ENCODE assay signal across 9 cellular contexts in genomic region chr2:54570321-54570881, GRCh38.
DNase-seq lines count a peak whose midpoint lies in the region; ATAC-seq and TF ChIP-seq lines count a peak whose summit lies in the region.
"Had no signal": no experiment of that assay in that cellular context is flagged by ENCODE, and none has a peak within 500 bp of the region (broad histone marks: within the 10 kb centered on the region; RNA-seq: fewer than 3 reads in every experiment).

No MANE protein-coding gene starts in this region.

- H3K4me1 Mint-ChIP-seq in Calu3 (ENCODE audit: low read depth, unreplicated experiment) = peaks cover 83% of the 10 kb centered on the region
- H3K4me1 Mint-ChIP-seq in endothelial cell (ENCODE audit: unreplicated experiment) = peaks cover 77% of the 10 kb centered on the region
- H3K4me1 Mint-ChIP-seq in osteocyte (ENCODE audit: unreplicated experiment) = peaks cover 75% of the 10 kb centered on the region

- H3K27ac Mint-ChIP-seq in Calu3 (ENCODE audit: unreplicated experiment) = peak overlapping the region; percentile 98
- H3K27ac Mint-ChIP-seq in endothelial cell (ENCODE audit: unreplicated experiment) = no peak overlapping the region
- H3K27ac Mint-ChIP-seq in osteocyte (ENCODE audit: unreplicated experiment) = peak overlapping the region; percentile 96

- TSS peak; percentile 10 for BruUV-seq in Calu3 (replicated peaks; lab: Mats Ljungman, UMichigan)
- BruUV-seq in PC-3 (replicated peaks; lab: Mats Ljungman, UMichigan) = TSS peak; percentile 73

- H3K27me3 Mint-ChIP-seq in Calu3 (ENCODE audit: unreplicated experiment) = no peaks in the 10 kb centered on the region
- H3K27me3 Mint-ChIP-seq in endothelial cell (ENCODE audit: unreplicated experiment) = peaks cover 20% of the 10 kb centered on the region
- H3K27me3 Mint-ChIP-seq in osteocyte (ENCODE audit: unreplicated experiment) = no peaks in the 10 kb centered on the region

- H3K9ac ChIP-seq in PC-3 (ENCODE audit: low read length) = peak overlapping the region; percentile 98

- H3K9me2 ChIP-seq in PC-3 (replicated peaks; ENCODE audit: low read length) = no peaks in the 10 kb centered on the region

- no peak overlapping the region for H2AFZ ChIP-seq in PC-3 (ENCODE audit: low read length)

- no peaks in the 10 kb centered on the region for H3K9me3 Mint-ChIP-seq in Calu3 (ENCODE audit: low read depth, unreplicated experiment)
- no peaks in the 10 kb centered on the region for H3K9me3 Mint-ChIP-seq in endothelial cell (ENCODE audit: unreplicated experiment)
- no peaks in the 10 kb centered on the region for H3K9me3 Mint-ChIP-seq in osteocyte (ENCODE audit: unreplicated experiment)

- no peaks in the 10 kb centered on the region for H3K27me3 ChIP-seq in PC-3 (ENCODE audit: low read length)
- H3K27me3 ChIP-seq: SJCRH30 had no signal

- no peaks in the 10 kb centered on the region for H4K20me1 ChIP-seq in PC-3 (ENCODE audit: low read length)

- CTCF ChIA-PET in Calu3 (lab: Charles Lee) (interaction anchor here (0.7 to 2.8 kb wide), 4 partner anchors 11 to 293 kb away, joined by 3 to 15 read pairs (median 8); no protein-coding TSS in a partner anchor), PC-3 (lab: Charles Lee) (interaction anchor here (0.7 kb wide), 1 partner anchor 1272 kb away, joined by 13 read pairs; no protein-coding TSS in a partner anchor)

- peaks cover 22% of the 10 kb centered on the region for H3F3A ChIP-seq in PC-3 (ENCODE audit: low read length, unreplicated experiment)

- H3K4me1 ChIP-seq in PC-3 (ENCODE audit: insufficient read depth, low read length) = peaks cover 66% of the 10 kb centered on the region

- no peaks in the 10 kb centered on the region for H3K9me3 ChIP-seq in PC-3 (ENCODE audit: low read length)
- H3K9me3 ChIP-seq: SJCRH30 had no signal

- intact Hi-C loops in Calu3 (cut with micrococcal nuclease; ENCODE audit: unreplicated experiment) = loop anchor here (5.0 kb wide), 2 partner anchors 48 to 62 kb away; no protein-coding TSS in a partner anchor
- intact Hi-C loops in PC-3 (cut with micrococcal nuclease) = loop anchor here (2.0 to 5.0 kb wide), 2 partner anchors 42 to 48 kb away; no protein-coding TSS in a partner anchor

- H3K27ac ChIP-seq in PC-3 (ENCODE audit: low read length) = peak overlapping the region; percentile 100
- H3K27ac ChIP-seq: SJCRH30 had no signal

- H3K79me2 ChIP-seq in PC-3 (ENCODE audit: low read length) = peaks cover 93% of the 10 kb centered on the region

- H3K36me3 ChIP-seq in PC-3 (ENCODE audit: low read depth, low read length) = peaks cover 18% of the 10 kb centered on the region

- peak overlapping the region; percentile 43 for H3K4me3 ChIP-seq in PC-3 (ENCODE audit: low read length)
- H3K4me3 ChIP-seq: SJCRH30 had no signal

- H3K4me3 Mint-ChIP-seq in Calu3 (ENCODE audit: low read depth, unreplicated experiment) (peak overlapping the region; percentile 84), endothelial cell (ENCODE audit: unreplicated experiment) (peak overlapping the region; percentile 83), osteocyte (ENCODE audit: unreplicated experiment) (peak overlapping the region; percentile 56)

- H3K36me3 Mint-ChIP-seq in Calu3 (ENCODE audit: insufficient read depth, unreplicated experiment) (peaks cover 96% of the 10 kb centered on the region), endothelial cell (ENCODE audit: low read depth, unreplicated experiment) (peaks cover 36% of the 10 kb centered on the region), osteocyte (ENCODE audit: unreplicated experiment) (no peaks in the 10 kb centered on the region)

- ATAC-seq in PC-3 = no peak
- no peak for ATAC-seq in HG02885 (IDR thresholded peaks at IDR 0.05; ENCODE audit: poor library complexity, unreplicated experiment)
- ATAC-seq in HG03108 (IDR thresholded peaks at IDR 0.05; ENCODE audit: unreplicated experiment) = no peak

- H3K4me2 ChIP-seq in PC-3 (ENCODE audit: low read length) = peak overlapping the region; percentile 76

- POLR2A ChIA-PET in PC-3 (lab: Charles Lee; ENCODE audit: unreplicated experiment) = interaction anchor here (0.5 to 0.6 kb wide), 2 partner anchors 11 to 29 kb away, joined by 4 to 7 read pairs; no protein-coding TSS in a partner anchor

- DNase-seq in Calu3 = no peak
- no peak for DNase-seq in PC-3
- no peak for DNase-seq in endothelial cell (ENCODE audit: low spot score)
- DNase-seq in osteocyte (ENCODE audit: extremely low spot score, unreplicated experiment) = no peak
- no peak for DNase-seq in NCI-H446 treated with DMSO at 0.1 percent for 48 hours (lab: John Stamatoyannopoulos, UW)
- DNase-seq in NCI-H1105 (lab: John Stamatoyannopoulos, UW) = no peak

- no peak for TF ChIP-seq CTCF in Calu3 (IDR thresholded peaks at IDR 0.05; ENCODE audit: unreplicated experiment)
- TF ChIP-seq CTCF in PC-3 (conservative IDR thresholded peaks at IDR 0.05; ENCODE audit: low read depth, low read length) = no peak
- TF ChIP-seq CTCF in endothelial cell (IDR thresholded peaks at IDR 0.05; ENCODE audit: unreplicated experiment) = no peak
- TF ChIP-seq CTCF in osteocyte (IDR thresholded peaks at IDR 0.05) = no peak
